In genomic region chr2:109476908-109477441, GRCh38 we compare ENCODE assay signal across 20 cellular contexts.
DNase-seq lines count a peak whose midpoint lies in the region; ATAC-seq, FAIRE-seq and TF ChIP-seq lines count a peak whose summit lies in the region.
"Had no signal": no experiment of that assay in that cellular context is flagged by ENCODE, and none has a peak within 500 bp of the region (broad histone marks: within the 10 kb centered on the region; RNA-seq: fewer than 3 reads in every experiment).

No MANE protein-coding gene starts in this region.

- no peak overlapping the region for H4K91ac ChIP-seq in neuronal stem cell (ENCODE audit: low read depth, low read length, poor library complexity)

- H3K14ac ChIP-seq in neuronal stem cell (ENCODE audit: low read length): peak overlapping the region; percentile 84

- no peak overlapping the region for H3K4ac ChIP-seq in neuronal stem cell (ENCODE audit: low read length)

- ATAC-seq in HepG2 (peak; percentile 58), right lobe of liver (no peak), GM19351 (IDR thresholded peaks at IDR 0.05; ENCODE audit: unreplicated experiment) (no peak), GM19463 (IDR thresholded peaks at IDR 0.05; ENCODE audit: unreplicated experiment) (no peak)

- no peak for TF ChIP-seq POLR2A in HepG2 (IDR thresholded peaks at IDR 0.05; ENCODE audit: insufficient read depth in 1 of 2, low read depth in 2 of 2, low read length in 2 of 2)
- TF ChIP-seq POLR2A in right lobe of liver (IDR thresholded peaks at IDR 0.05): no peak
- no peak for TF ChIP-seq POLR2A in tibial nerve (IDR thresholded peaks at IDR 0.05)

- TF ChIP-seq CTCF in HepG2 (CRISPR knock-in tag; IDR thresholded peaks at IDR 0.05): no peak
- no peak for TF ChIP-seq CTCF in right lobe of liver (IDR thresholded peaks at IDR 0.05)
- no peak for TF ChIP-seq CTCF in chondrocyte (IDR thresholded peaks at IDR 0.05)
- no peak for TF ChIP-seq CTCF in tibial nerve (IDR thresholded peaks at IDR 0.05)

- H3K4me3 ChIP-seq in HepG2 (replicated peaks in 1 of 3; ENCODE audit: insufficient read depth in 1 of 3, low read depth in 2 of 3, low read length in 3 of 3) (no peak overlapping the region), right lobe of liver (no peak overlapping the region), neuronal stem cell (ENCODE audit: low read length in 2 of 2) (no peak overlapping the region), tibial nerve (no peak overlapping the region)

- H3K4me1 Mint-ChIP-seq in chondrocyte (ENCODE audit: low read depth): peaks cover 86% of the 10 kb centered on the region

- H3K4me2 ChIP-seq in HepG2 (ENCODE audit: low read depth, low read length): no peak overlapping the region
- H3K4me2 ChIP-seq in neuronal stem cell (ENCODE audit: insufficient read depth, low read length, poor library complexity, severe bottlenecking): no peak overlapping the region

- no peak overlapping the region for H3K4me3 Mint-ChIP-seq in chondrocyte (ENCODE audit: unreplicated experiment)
- H3K4me3 Mint-ChIP-seq: CD4-positive, alpha-beta T cell; H9 had no signal

- intact Hi-C loops in HepG2 (cut with micrococcal nuclease; ENCODE audit: unreplicated experiment): no loop called here
- intact Hi-C loops in right lobe of liver (cut with DNase I): no loop called here

- DNase-seq in HepG2 (ENCODE audit: low spot score): no peak
- DNase-seq in right lobe of liver: no peak
- no peak for DNase-seq in chondrocyte (ENCODE audit: low spot score)
- no peak for DNase-seq in neuronal stem cell (ENCODE audit: low spot score)
- no peak for DNase-seq in tibial nerve (ENCODE audit: low spot score in 2 of 2)
- DNase-seq: 8988T; AML-193; C1 segment of cervical spinal cord; Calu3; CD4-positive, alpha-beta T cell; DMS153; DMS79 treated with DMSO at 0.1 percent for 48 hours; EL; GOT3; H9 had no signal

- POLR2A ChIA-PET in HepG2 (lab: Yijun Ruan, JAX): no interaction called here

- WGBS in HepG2 (ENCODE audit: low lambda C conversion rate): 46% methylated on average over 7 of the region's 7 CpGs
- WGBS in right lobe of liver (ENCODE audit: insufficient coverage, low coverage, low lambda C conversion rate, missing lambda C conversion rate): 78% methylated on average over 4 of the region's 7 CpGs
- no CpG with 5 or more reads among the region's 7 CpGs for WGBS in neuronal stem cell (ENCODE audit: extremely low coverage in 2 of 2, insufficient read length in 2 of 2, insufficient replicate concordance in 1 of 2), 2 donors
- 92 to 94% methylated on average over 6 to 7 of the region's 7 CpGs for WGBS in tibial nerve, 2 donors

- H3K27me3 ChIP-seq in HepG2 (ENCODE audit: control insufficient read depth in 1 of 2, insufficient read depth in 2 of 2, low read length in 2 of 2) (peaks cover 2 to 7% of the 10 kb centered on the region in 2 experiments; a peak in 1 of 5 replicates), right lobe of liver (no peaks in the 10 kb centered on the region), neuronal stem cell (ENCODE audit: control insufficient read depth in 3 of 3, insufficient read depth in 3 of 3, low read depth in 1 of 3, low read length in 3 of 3) (peaks cover 0 to 9% (median 0%) of the 10 kb centered on the region in 3 experiments), tibial nerve (no peaks in the 10 kb centered on the region)

- no peak overlapping the region for H4K8ac ChIP-seq in neuronal stem cell (ENCODE audit: low read depth, low read length)

- no peak overlapping the region for H2AK5ac ChIP-seq in neuronal stem cell (ENCODE audit: low read depth, low read length)

- no peaks in the 10 kb centered on the region for H3K27me3 Mint-ChIP-seq in chondrocyte (ENCODE audit: low read depth)
- H3K27me3 Mint-ChIP-seq: CD4-positive, alpha-beta T cell had no signal

- no peak overlapping the region for H2BK5ac ChIP-seq in neuronal stem cell (ENCODE audit: low read length)

- peak overlapping the region; percentile 21 for H3K23ac ChIP-seq in neuronal stem cell (ENCODE audit: low read depth, low read length, poor library complexity)

- H2BK120ac ChIP-seq in neuronal stem cell (ENCODE audit: low read depth, low read length): no peak overlapping the region

- H2BK15ac ChIP-seq in neuronal stem cell (ENCODE audit: low read length): no peak overlapping the region

- CTCF ChIA-PET in HepG2 (lab: Yijun Ruan, JAX; ENCODE audit: low intra/inter-chr PET ratio, low total read pairs): no interaction called here

- H4K20me1 ChIP-seq in HepG2 (ENCODE audit: insufficient read depth, low read length): peaks cover 3% of the 10 kb centered on the region; the same call in 1 of the 2 replicates

- no peaks in the 10 kb centered on the region for H3K79me1 ChIP-seq in neuronal stem cell (ENCODE audit: low read depth, low read length)

- no peaks in the 10 kb centered on the region for H3K36me3 ChIP-seq in HepG2 (replicated peaks in 1 of 2; ENCODE audit: control insufficient read depth in 1 of 2, insufficient read depth in 2 of 2, low read length in 2 of 2)
- H3K36me3 ChIP-seq in right lobe of liver: no peaks in the 10 kb centered on the region
- no peaks in the 10 kb centered on the region for H3K36me3 ChIP-seq in neuronal stem cell (replicated peaks in 1 of 2; ENCODE audit: control insufficient read depth in 2 of 2, insufficient read depth in 2 of 2, low read length in 2 of 2)
- no peaks in the 10 kb centered on the region for H3K36me3 ChIP-seq in tibial nerve

- peak overlapping the region; percentile 41 for H3K27ac Mint-ChIP-seq in chondrocyte (ENCODE audit: unreplicated experiment)
- H3K27ac Mint-ChIP-seq: CD4-positive, alpha-beta T cell; H9 had no signal

- in situ Hi-C loops in HepG2 (cut with HindIII; ENCODE audit: extremely low pct_ligation_motif_present, low pct_unique_long_range_greater_than_20kb): no loop called here

- FAIRE-seq in HepG2 (lab: Jason Lieb, UNC): no peak
- FAIRE-seq: G401.6, GM12891, HTR-8/SVneo had no signal

- H3K4me1 ChIP-seq in HepG2 (ENCODE audit: insufficient read depth, low read length) (no peaks in the 10 kb centered on the region), right lobe of liver (peaks cover 0 to 16% (median 0%) of the 10 kb centered on the region in 4 donors), neuronal stem cell (ENCODE audit: control insufficient read depth in 2 of 2, insufficient read depth in 1 of 2, low read depth in 1 of 2, low read length in 2 of 2) (peaks cover 0 to 4% of the 10 kb centered on the region in 2 donors), tibial nerve (peaks cover 0 to 4% (median 0%) of the 10 kb centered on the region in 4 donors)

- peak overlapping the region; percentile 54 for H3K18ac ChIP-seq in neuronal stem cell (ENCODE audit: low read length)

- H3K9me3 ChIP-seq in HepG2 (ENCODE audit: low read length) (no peaks in the 10 kb centered on the region), right lobe of liver (no peaks in the 10 kb centered on the region), neuronal stem cell (replicated peaks in 1 of 2; ENCODE audit: control insufficient read depth in 2 of 2, insufficient read depth in 1 of 2, low read depth in 1 of 2, low read length in 2 of 2) (no peaks in the 10 kb centered on the region), tibial nerve (no peaks in the 10 kb centered on the region)

- H3K36me3 Mint-ChIP-seq in chondrocyte (ENCODE audit: low read depth): peaks cover 14% of the 10 kb centered on the region

- H2BK12ac ChIP-seq in neuronal stem cell (ENCODE audit: low read length): no peak overlapping the region

- no peak for TF ChIP-seq RAD21 in HepG2 (CRISPR knock-in tag; IDR thresholded peaks at IDR 0.05)

- no peak overlapping the region for H3K9ac ChIP-seq in HepG2 (ENCODE audit: insufficient read depth, low read depth, low read length)
- H3K9ac ChIP-seq in neuronal stem cell (ENCODE audit: low read depth, low read length, poor library complexity): no peak overlapping the region

- no peak for TF ChIP-seq EP300 in HepG2 (IDR thresholded peaks at IDR 0.05; ENCODE audit: low read depth in 2 of 2, low read length in 2 of 2)
- no peak for TF ChIP-seq EP300 in HepG2 (CRISPR knock-in tag; IDR thresholded peaks at IDR 0.05; ENCODE audit: borderline replicate concordance)
- TF ChIP-seq EP300 in tibial nerve (IDR thresholded peaks at IDR 0.05): no peak

- H3K27ac ChIP-seq in HepG2 (ENCODE audit: extremely low read length, insufficient read depth, low read length) (no peak overlapping the region), right lobe of liver (no peak overlapping the region), neuronal stem cell (replicated peaks; ENCODE audit: low read length) (no peak overlapping the region), tibial nerve (no peak overlapping the region)

- H2AFZ ChIP-seq in HepG2 (ENCODE audit: low read length) (no peak overlapping the region), neuronal stem cell (ENCODE audit: low read length) (no peak overlapping the region)

- H3K79me2 ChIP-seq in HepG2 (ENCODE audit: insufficient read depth, low read length): no peaks in the 10 kb centered on the region

- no peaks in the 10 kb centered on the region for H3K9me3 Mint-ChIP-seq in chondrocyte (ENCODE audit: low read depth)
- H3K9me3 Mint-ChIP-seq: CD4-positive, alpha-beta T cell; H9 had no signal

- BruUV-seq in HepG2 (replicated peaks; lab: Mats Ljungman, UMichigan): no TSS peak

TF ChIP-seq in HepG2, 621 proteins besides CTCF, POLR2A, EP300 and RAD21 (continues in another document):
- TF ChIP-seq HDAC2 (CRISPR knock-in tag; IDR thresholded peaks at IDR 0.05) (no peak), ZSCAN22 (CRISPR knock-in tag; IDR thresholded peaks at IDR 0.05) (no peak), KDM4B (CRISPR knock-in tag; IDR thresholded peaks at IDR 0.05) (no peak), KAT2B (IDR thresholded peaks at IDR 0.05; ENCODE audit: borderline replicate concordance, low read depth, low read length) (no peak), CEBPG (CRISPR knock-in tag; IDR thresholded peaks at IDR 0.05) (no peak), ZNF383 (CRISPR knock-in tag; IDR thresholded peaks at IDR 0.05; ENCODE audit: borderline replicate concordance) (no peak), ZBTB3 (CRISPR knock-in tag; IDR thresholded peaks at IDR 0.05; ENCODE audit: borderline replicate concordance, low read depth) (no peak), ELF4 (CRISPR knock-in tag; IDR thresholded peaks at IDR 0.05; ENCODE audit: borderline replicate concordance) (no peak), ZBTB20 (CRISPR knock-in tag; IDR thresholded peaks at IDR 0.05; ENCODE audit: borderline replicate concordance, low read depth) (no peak), REXO4 (CRISPR knock-in tag; IDR thresholded peaks at IDR 0.05; ENCODE audit: borderline replicate concordance) (no peak), EEA1 (CRISPR knock-in tag; IDR thresholded peaks at IDR 0.05; ENCODE audit: borderline replicate concordance) (no peak), YEATS4 (CRISPR knock-in tag; IDR thresholded peaks at IDR 0.05; ENCODE audit: borderline replicate concordance) (no peak), TOPORS (CRISPR knock-in tag; IDR thresholded peaks at IDR 0.05) (no peak), TEAD2 (CRISPR knock-in tag; IDR thresholded peaks at IDR 0.05) (no peak)
